ENCODE assay signal across 8 cellular contexts in the genomic region with DNA sequence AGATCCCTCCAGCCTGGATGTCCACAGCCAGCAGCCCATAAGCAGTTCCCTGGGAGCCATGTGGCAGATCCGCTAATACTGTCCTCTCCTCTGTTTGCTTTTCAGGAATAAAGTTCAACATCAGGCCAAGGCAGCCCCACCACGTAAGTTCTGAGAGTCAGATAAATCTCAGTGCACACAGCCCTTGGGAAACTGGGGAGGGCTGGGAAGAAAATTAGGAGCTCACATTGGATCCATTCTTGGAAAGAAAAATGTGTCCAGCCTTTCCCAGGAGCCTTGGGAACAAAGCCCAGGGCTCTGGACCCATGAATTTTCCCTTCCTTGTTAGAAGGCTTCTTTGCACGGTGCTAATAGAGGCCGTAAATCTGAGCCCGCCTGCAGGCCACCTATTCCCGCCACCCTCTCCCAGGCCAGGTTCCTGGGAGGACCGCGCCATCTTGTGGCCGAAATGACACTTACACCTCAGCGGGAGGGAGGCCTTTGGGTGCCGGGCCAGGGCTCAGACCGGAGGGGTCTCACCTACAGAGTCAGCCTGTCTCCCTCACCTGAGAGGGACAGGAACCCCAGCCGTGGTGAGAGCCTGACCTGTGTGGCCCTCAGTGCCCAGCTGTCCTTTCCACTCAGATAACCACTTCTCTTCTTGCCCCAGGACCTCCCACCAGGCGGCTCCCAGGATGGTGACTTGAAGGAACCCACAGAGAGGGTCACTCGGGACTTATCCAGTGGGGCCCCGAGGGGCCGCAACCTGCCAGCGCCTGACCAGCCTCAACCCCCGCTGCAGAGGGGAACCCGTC. TPM values are rescaled to one million over a fixed set of nuclear protein-coding genes. Genes with fewer than 3 reads are reported as not detected.
A peak's percentile ranks its signal among the peaks of the same experiment; 100 is the strongest.
DNase-seq lines count a peak whose midpoint lies in the region; ATAC-seq and TF ChIP-seq lines count a peak whose summit lies in the region.

No MANE protein-coding gene starts in this region.

- H3K4me1 Mint-ChIP-seq in natural killer cell treated with Interleukin-12 subunit alpha and Interleukin-12 subunit beta and Interleukin-15 and Interleukin-18, amount 100 ng/mL, for 72 hours (ENCODE audit: low read depth in 2 of 2), result peaks cover 0 to 4% of the 10 kb centered on the region in 2 donors

- POLR2A ChIA-PET in IMR-90 (lab: Charles Lee; ENCODE audit: unreplicated experiment), result no interaction called here

- no peaks in the 10 kb centered on the region for H3K36me3 Mint-ChIP-seq in natural killer cell treated with Interleukin-12 subunit alpha and Interleukin-12 subunit beta and Interleukin-15 and Interleukin-18, amount 100 ng/mL, for 72 hours

- H4K5ac ChIP-seq in IMR-90 (ENCODE audit: low read depth, low read length), result no peak overlapping the region

- no peaks in the 10 kb centered on the region for H3K4me1 ChIP-seq in IMR-90 (ENCODE audit: control insufficient read depth, insufficient read depth, low read length)
- no peaks in the 10 kb centered on the region for H3K4me1 ChIP-seq in OCI-LY3 (ENCODE audit: low read length)
- no peaks in the 10 kb centered on the region for H3K4me1 ChIP-seq in esophagus muscularis mucosa

- no peaks in the 10 kb centered on the region for H3K9me3 Mint-ChIP-seq in natural killer cell treated with Interleukin-12 subunit alpha and Interleukin-12 subunit beta and Interleukin-15 and Interleukin-18, amount 100 ng/mL, for 72 hours

- H3K9me1 ChIP-seq in IMR-90 (ENCODE audit: insufficient read depth, low read length), result no peaks in the 10 kb centered on the region

- H3K18ac ChIP-seq in IMR-90 (ENCODE audit: low read depth, low read length), result no peak overlapping the region

- dilution Hi-C loops in IMR-90 (cut with HindIII; ENCODE audit: low sequenced_read_pairs, unreplicated experiment), result no loop called here

- H3K4ac ChIP-seq in IMR-90 (ENCODE audit: low read depth, low read length), result no peak overlapping the region

- H3K56ac ChIP-seq in IMR-90 (ENCODE audit: extremely low read depth, insufficient read depth, low read length), result no peak overlapping the region

- TF ChIP-seq POLR2A in IMR-90 (IDR thresholded peaks at IDR 0.05; ENCODE audit: low read depth, low read length), result 0 out of 2 replicates have a peak, but pooled peaks have one; percentile 32
- TF ChIP-seq POLR2A in esophagus muscularis mucosa (IDR thresholded peaks at IDR 0.05; ENCODE audit: low read depth), result no peak

- H3K14ac ChIP-seq in IMR-90 (replicated peaks; ENCODE audit: low read depth, low read length), result no peak overlapping the region

- peak overlapping the region; percentile 56 for H2AFZ ChIP-seq in IMR-90 (replicated peaks; ENCODE audit: low read length, poor library complexity)
- no peak overlapping the region for H2AFZ ChIP-seq in OCI-LY3 (ENCODE audit: low read depth, low read length)

- no peaks in the 10 kb centered on the region for H3K79me2 ChIP-seq in OCI-LY3 (ENCODE audit: low read length)

- TF ChIP-seq RAD21 in IMR-90 (IDR thresholded peaks at IDR 0.05; ENCODE audit: low read length), result peak; percentile 98

- no peak overlapping the region for H2BK5ac ChIP-seq in IMR-90 (ENCODE audit: low read depth, low read length, poor library complexity, severe bottlenecking)

- H3K27ac Mint-ChIP-seq in natural killer cell treated with Interleukin-12 subunit alpha and Interleukin-12 subunit beta and Interleukin-15 and Interleukin-18, amount 100 ng/mL, for 72 hours, result no peak overlapping the region

- WGBS in IMR-90 (ENCODE audit: extremely low coverage in 2 of 2, insufficient read length in 1 of 2), 2 experiments, result 43% methylated on average over 5 of the region's 20 CpGs; no CpG with 5 or more reads in 1 of the 2 experiments
- 19% methylated on average over 13 of the region's 20 CpGs for WGBS in esophagus muscularis mucosa

- peaks cover 7 to 13% of the 10 kb centered on the region in 2 donors for H3K27me3 Mint-ChIP-seq in natural killer cell treated with Interleukin-12 subunit alpha and Interleukin-12 subunit beta and Interleukin-15 and Interleukin-18, amount 100 ng/mL, for 72 hours

- no peak overlapping the region for H3K4me2 ChIP-seq in IMR-90 (ENCODE audit: low read depth, low read length)
- no peak overlapping the region for H3K4me2 ChIP-seq in OCI-LY3 (ENCODE audit: low read length)

- peak; percentile 93 for ATAC-seq in IMR-90 (ENCODE audit: low read depth)
- ATAC-seq in natural killer cell treated with Interleukin-12 subunit alpha and Interleukin-12 subunit beta and Interleukin-15 and Interleukin-18, amount 100 ng/mL, for 72 hours, result peak; percentile 34 to 58
- ATAC-seq in GM18907 (IDR thresholded peaks at IDR 0.05; ENCODE audit: unreplicated experiment), result no peak

- TF ChIP-seq CTCF in IMR-90 (conservative IDR thresholded peaks at IDR 0.05; ENCODE audit: low read depth, low read length) (peak; percentile 91), OCI-LY3 (IDR thresholded peaks at IDR 0.05; ENCODE audit: low read depth, low read length) (peak; percentile 92), esophagus muscularis mucosa (IDR thresholded peaks at IDR 0.05) (peak; percentile 74 to 87 (median 80))

- H3K27me3 ChIP-seq in IMR-90 (ENCODE audit: control insufficient read depth, insufficient read depth, low read length) (peaks cover 4% of the 10 kb centered on the region; the same call in 1 of the 2 replicates), OCI-LY3 (ENCODE audit: low read depth, low read length) (peaks cover 26% of the 10 kb centered on the region), esophagus muscularis mucosa (peaks cover 0 to 85% (median 2%) of the 10 kb centered on the region in 4 donors)

- H3K9ac ChIP-seq in IMR-90 (ENCODE audit: low read depth, low read length) (no peak overlapping the region), OCI-LY3 (ENCODE audit: low read length) (no peak overlapping the region)

- H3K4me3 Mint-ChIP-seq in natural killer cell treated with Interleukin-12 subunit alpha and Interleukin-12 subunit beta and Interleukin-15 and Interleukin-18, amount 100 ng/mL, for 72 hours, result no peak overlapping the region

- no TSS peak for BruUV-seq in IMR-90 (replicated peaks; lab: Mats Ljungman, UMichigan)

- no peak overlapping the region for H2BK20ac ChIP-seq in IMR-90 (ENCODE audit: low read depth, low read length)

- H4K8ac ChIP-seq in IMR-90 (ENCODE audit: low read depth in 2 of 2, low read length in 2 of 2), result no peak overlapping the region

- CTCF ChIA-PET in IMR-90 (lab: Yijun Ruan, JAX), result interaction anchor here (0.6 to 1.9 kb wide), 4 partner anchors 338 to 399 kb away, joined by 3 to 10 read pairs (median 6); no protein-coding TSS in a partner anchor

- no peak overlapping the region for H3K27ac ChIP-seq in IMR-90 (ENCODE audit: insufficient read depth, low read length)
- H3K27ac ChIP-seq in OCI-LY3 (ENCODE audit: low read length), result no peak overlapping the region
- H3K27ac ChIP-seq in esophagus muscularis mucosa (replicated peaks in 1 of 4), result no peak overlapping the region

- no peak for TF ChIP-seq EP300 in esophagus muscularis mucosa (IDR thresholded peaks at IDR 0.05)

- H2BK120ac ChIP-seq in IMR-90 (ENCODE audit: low read depth, low read length), result no peak overlapping the region

- no peaks in the 10 kb centered on the region for H3K36me3 ChIP-seq in IMR-90 (ENCODE audit: control insufficient read depth, insufficient read depth, low read length)
- H3K36me3 ChIP-seq in OCI-LY3 (replicated peaks; ENCODE audit: low read depth, low read length), result no peaks in the 10 kb centered on the region
- no peaks in the 10 kb centered on the region for H3K36me3 ChIP-seq in esophagus muscularis mucosa

- H3K23ac ChIP-seq in IMR-90 (ENCODE audit: low read depth, low read length), result no peak overlapping the region

- intact Hi-C loops in IMR-90 (cut with micrococcal nuclease), result loop anchor here (1.0 to 10.0 kb wide), 5 partner anchors 249 to 647 kb away; a partner anchor contains a TSS
- intact Hi-C loops in esophagus muscularis mucosa (cut with DNase I), result loop anchor here (2.0 to 10.0 kb wide), 2 partner anchors 341 to 537 kb away; no protein-coding TSS in a partner anchor

- no peaks in the 10 kb centered on the region for H3K79me1 ChIP-seq in IMR-90 (ENCODE audit: low read depth in 1 of 2, low read length in 2 of 2)

- H3K4me3 ChIP-seq in IMR-90 (ENCODE audit: insufficient read depth, low read depth, low read length) (no peak overlapping the region), OCI-LY3 (ENCODE audit: low read length) (no peak overlapping the region), esophagus muscularis mucosa (no peak overlapping the region)

- no peak overlapping the region for H4K91ac ChIP-seq in IMR-90 (ENCODE audit: insufficient read depth, low read depth, low read length)

- H3K9me3 ChIP-seq in IMR-90 (ENCODE audit: control insufficient read depth, insufficient read depth, low read length) (no peaks in the 10 kb centered on the region), OCI-LY3 (ENCODE audit: insufficient read depth, low read length) (no peaks in the 10 kb centered on the region), esophagus muscularis mucosa (no peaks in the 10 kb centered on the region)

- in situ Hi-C loops in IMR-90 (cut with MboI; ENCODE audit: low sequenced_read_pairs), result loop anchor here (5.0 kb wide), 1 partner anchor 344 kb away; no protein-coding TSS in a partner anchor

- no peak overlapping the region for H2AK5ac ChIP-seq in IMR-90 (ENCODE audit: low read depth, low read length)

- DNase-seq in EL (peak; percentile 57), IMR-90 (peak; percentile 41), activated T-cell treated with anti-CD3 and anti-CD28 coated beads for 48 hours (ENCODE audit: low read depth) (peak; percentile 65), esophagus muscularis mucosa (ENCODE audit: extremely low spot score) (no peak), superior temporal gyrus (ENCODE audit: extremely low spot score) (peak; percentile 88)
- no peak for DNase-seq in natural killer cell treated with Interleukin-12 subunit alpha and Interleukin-12 subunit beta and Interleukin-15 and Interleukin-18, amount 100 ng/mL, for 72 hours (ENCODE audit: low spot score)

- H4K20me1 ChIP-seq in IMR-90 (ENCODE audit: insufficient read depth, low read length) (no peaks in the 10 kb centered on the region), OCI-LY3 (ENCODE audit: insufficient read depth, low read length) (peaks cover 23% of the 10 kb centered on the region)

- H2BK15ac ChIP-seq in IMR-90 (ENCODE audit: low read depth, low read length), result no peak overlapping the region

- peak overlapping the region; percentile 70 for H2AK9ac ChIP-seq in IMR-90 (replicated peaks; ENCODE audit: low read depth, low read length, poor library complexity)

TF ChIP-seq in IMR-90, 13 proteins besides CTCF, POLR2A, EP300 and RAD21:
- TF ChIP-seq NFE2L2 (IDR thresholded peaks at IDR 0.05; ENCODE audit: low read depth, low read length), result no peak
- TF ChIP-seq SMC3 (IDR thresholded peaks at IDR 0.05; ENCODE audit: low read depth, low read length), result peak; percentile 82
TF ChIP-seq in IMR-90: peak in this region for 1.

RNA-seq across cellular contexts. Expression of a gene that starts 25.2 kb away (rescaled TPM):
- total RNA-seq in IMR-90 (2012; rRNA removed) (13.6 and 16.3 TPM in 2 replicates), esophagus muscularis mucosa (100 to 1,000 TPM in 1 of 4 donors, 10 to 100 TPM in 3; 91.3 to 117 (median 95.0) TPM)
- polyA plus RNA-seq in IMR-90 (2012; rRNA removed), result 19.6 and 22.5 TPM in 2 replicates
- polyA plus RNA-seq in IMR-90 (2012; cell fraction: cytosol; rRNA removed), result 12.0 and 16.7 TPM in 2 replicates
- 54.5 and 105 TPM in 2 replicates for polyA plus RNA-seq in IMR-90 (2012; cell fraction: nucleus; rRNA removed; ENCODE audit: low replicate concordance)
- total RNA-seq in natural killer cell treated with Interleukin-12 subunit alpha and Interleukin-12 subunit beta and Interleukin-15 and Interleukin-18, amount 100 ng/mL, for 72 hours, result 1 to 10 TPM in 1 of 2 donors, under 1 TPM in 1; 0.59 to 3.4 TPM

Comparison
In these comparisons a context has a peak if more than half of its experiments do, and no peak if none do; other contexts are left out.
1. DNase-seq: peak in EL (single experiment), IMR-90 (single experiment), activated T-cell treated with anti-CD3 and anti-CD28 coated beads for 48 hours (single experiment) and superior temporal gyrus (single experiment); none in esophagus muscularis mucosa (single experiment) and natural killer cell treated with Interleukin-12 subunit alpha and Interleukin-12 subunit beta and Interleukin-15 and Interleukin-18, amount 100 ng/mL, for 72 hours (single experiment).
2. Peak in every context shown above with its lines, with median percentiles within 50 percentile points of each other: CTCF ChIP-seq.